In genomic region chr15:56734013-56734625, GRCh38 we compare ENCODE assay signal across 8 cellular contexts. TPM values are rescaled to one million over a fixed set of nuclear protein-coding genes. Genes with fewer than 3 reads are reported as not detected.
DNase-seq lines count a peak whose midpoint lies in the region; ATAC-seq, FAIRE-seq and TF ChIP-seq lines count a peak whose summit lies in the region.

No MANE protein-coding gene starts in this region.

- H3K9me3 ChIP-seq in esophagus muscularis mucosa (no peaks in the 10 kb centered on the region), skeletal muscle tissue (ENCODE audit: control insufficient read depth in 3 of 3, low read length in 3 of 3) (peaks cover 0 to 2% (median 0%) of the 10 kb centered on the region in 3 donors)

- POLR2A ChIA-PET in RWPE1 (lab: Yijun Ruan, JAX; ENCODE audit: low non-redundant PET), result no interaction called here

- H3K27ac ChIP-seq in RWPE1 (peak overlapping the region; percentile 94), esophagus muscularis mucosa (replicated peaks in 1 of 4) (peak overlapping the region; percentile 98 to 99 (median 98)), skeletal muscle tissue (ENCODE audit: low read depth, low read length) (peak overlapping the region; percentile 94)

- no peak for TF ChIP-seq EP300 in esophagus muscularis mucosa (IDR thresholded peaks at IDR 0.05)

- no peaks in the 10 kb centered on the region for H3K27me3 ChIP-seq in esophagus muscularis mucosa
- H3K27me3 ChIP-seq in skeletal muscle tissue (ENCODE audit: control insufficient read depth in 3 of 3, insufficient read depth in 3 of 3, low read length in 3 of 3), result no peaks in the 10 kb centered on the region

- H3K9ac ChIP-seq in skeletal muscle tissue (ENCODE audit: low read depth in 1 of 3, low read length in 3 of 3), result peak overlapping the region; percentile 28 to 93 (median 52)

- H3K4me3 ChIP-seq in esophagus muscularis mucosa, result peak overlapping the region; percentile 77 to 82 (median 80)
- H3K4me3 ChIP-seq in skeletal muscle tissue (ENCODE audit: low read length in 3 of 3), result peak overlapping the region; percentile 52 to 92 (median 91)

- DNase-seq in DMS53 (lab: John Stamatoyannopoulos, UW) (peak; percentile 57), DMS53 treated with DMSO at 0.1 percent for 48 hours (lab: John Stamatoyannopoulos, UW; ENCODE audit: unreplicated experiment) (no peak), RWPE1 (ENCODE audit: low spot score) (no peak), esophagus muscularis mucosa (ENCODE audit: extremely low spot score) (no peak), cerebellar nuclear complex (lab: John Stamatoyannopoulos, UW) (no peak), D721Med (ENCODE audit: insufficient read length, low spot score) (no peak)

- no peaks in the 10 kb centered on the region for H3K36me3 ChIP-seq in esophagus muscularis mucosa
- H3K36me3 ChIP-seq in skeletal muscle tissue (ENCODE audit: control insufficient read depth in 3 of 3, insufficient read depth in 3 of 3, low read length in 3 of 3), result no peaks in the 10 kb centered on the region

- TF ChIP-seq POLR2A in esophagus muscularis mucosa (IDR thresholded peaks at IDR 0.05; ENCODE audit: low read depth), result no peak

- 93% methylated on average over 9 of the region's 9 CpGs for WGBS in esophagus muscularis mucosa

- intact Hi-C loops in esophagus muscularis mucosa (cut with DNase I), result loop anchor here (5.0 kb wide), 1 partner anchor 153 kb away; no protein-coding TSS in a partner anchor

- peaks cover 29 to 68% (median 62%) of the 10 kb centered on the region in 4 donors for H3K4me1 ChIP-seq in esophagus muscularis mucosa
- H3K4me1 ChIP-seq in skeletal muscle tissue (ENCODE audit: control insufficient read depth in 3 of 3, insufficient read depth in 3 of 3, low read length in 3 of 3), result peaks cover 21 to 26% (median 21%) of the 10 kb centered on the region in 3 donors

- TF ChIP-seq CTCF in RWPE1 (conservative IDR thresholded peaks at IDR 0.05; ENCODE audit: low read depth), result no peak
- TF ChIP-seq CTCF in esophagus muscularis mucosa (IDR thresholded peaks at IDR 0.05), result no peak
- TF ChIP-seq CTCF in D721Med (IDR thresholded peaks at IDR 0.05; ENCODE audit: insufficient read depth, missing control alignments), result no peak

- CTCF ChIA-PET in RWPE1 (lab: Yijun Ruan, JAX), result interaction anchor here (0.5 to 1.1 kb wide), 4 partner anchors 16 to 1379 kb away, joined by 3 to 6 read pairs (median 4); no protein-coding TSS in a partner anchor

- no peak for FAIRE-seq in D721Med (lab: Jason Lieb, UNC)

- ATAC-seq in HG02970 (IDR thresholded peaks at IDR 0.05; ENCODE audit: low FRiP score, unreplicated experiment), result no peak

RNA-seq across cellular contexts. Expression of gene ZNF280D, which starts 0.8 kb away (rescaled TPM):
- total RNA-seq in esophagus muscularis mucosa (10 to 100 TPM; 44.9 to 73.9 (median 52.4) TPM), skeletal muscle tissue (57.4 TPM)
